8 cellular contexts compared by ENCODE assay signal in genomic region chr17:67824735-67825626, GRCh38. TPM values are rescaled to one million over a fixed set of nuclear protein-coding genes. Genes with fewer than 3 reads are reported as not detected.
DNase-seq lines count a peak whose midpoint lies in the region; ATAC-seq lines count a peak whose summit lies in the region.

Gene BPTF (plus strand): TSS chr17:67825503. CDS start chr17:67825725, 222 bp downstream.

- H2BK120ac ChIP-seq in mesendoderm (ENCODE audit: low read depth, low read length) = peak within 1 kb of the TSS; percentile 31

- H3K4me3 Mint-ChIP-seq in effector memory CD8-positive, alpha-beta T cell = peak within 1 kb of the TSS; percentile 91 to 93

- peak within 1 kb of the TSS; percentile 90 for H3K27ac ChIP-seq in mesendoderm (ENCODE audit: low read depth, low read length)

- peak within 1 kb of the TSS; percentile 77 for H4K8ac ChIP-seq in mesendoderm (ENCODE audit: low read depth, low read length)

- H4K5ac ChIP-seq in mesendoderm (ENCODE audit: low read length) = no peak within 1 kb of the TSS

- H3K36me3 ChIP-seq in mesendoderm (ENCODE audit: control insufficient read depth, insufficient read depth, low read length) = no peaks in the 10 kb centered on the region

- H3K56ac ChIP-seq in mesendoderm (ENCODE audit: low read length) = peak within 1 kb of the TSS; percentile 100

- peaks cover 25% of the 10 kb centered on the region for H3K79me2 ChIP-seq in mesendoderm (ENCODE audit: control insufficient read depth, insufficient read depth, low read length)

- peak within 1 kb of the TSS; percentile 99 for H3K9ac ChIP-seq in mesendoderm (ENCODE audit: low read length)

- peak within 1 kb of the TSS; percentile 99 for H2BK5ac ChIP-seq in mesendoderm (ENCODE audit: low read length)

- no CpG with 5 or more reads among the region's 88 CpGs for WGBS in mesendoderm (ENCODE audit: extremely low coverage, insufficient coverage, low lambda C conversion rate)

- H3K27ac Mint-ChIP-seq in effector memory CD8-positive, alpha-beta T cell = peak within 1 kb of the TSS; percentile 93 to 96

- no peaks in the 10 kb centered on the region for H3K4me1 ChIP-seq in mesendoderm (ENCODE audit: control insufficient read depth, low read depth, low read length)

- no peak within 1 kb of the TSS for H3K23ac ChIP-seq in mesendoderm (ENCODE audit: low read length)

- POLR2A ChIA-PET in activated CD8-positive, alpha-beta memory T cell treated with anti-CD3 and anti-CD28 coated beads for 36 hours (lab: Charles Lee) = no interaction called here

- peak within 1 kb of the TSS; percentile 100 for H3K4me3 ChIP-seq in mesendoderm (ENCODE audit: low read length)

- peak within 1 kb of the TSS; percentile 97 for H3K18ac ChIP-seq in mesendoderm (ENCODE audit: low read length)

- CTCF ChIA-PET in activated CD8-positive, alpha-beta memory T cell treated with anti-CD3 and anti-CD28 coated beads for 36 hours (lab: Charles Lee) = interaction anchor here (0.7 to 2.1 kb wide), 6 partner anchors 10 to 450 kb away, joined by 3 to 8 read pairs (median 4); partner anchors contain the start of gene NOL11

- H3K9me3 Mint-ChIP-seq in effector memory CD8-positive, alpha-beta T cell = no peaks in the 10 kb centered on the region

- DNase-seq in COLO668 (lab: John Stamatoyannopoulos, UW; ENCODE audit: unreplicated experiment) (peak; percentile 86), HS-27A (ENCODE audit: low read depth) (peak; percentile 43), mesendoderm (peak; percentile 93)
- peak; percentile 88 for DNase-seq in NK-92 treated with Interleukin-12 subunit alpha and Interleukin-12 subunit beta, amount 100 ng/mL, for 24 hours (lab: John Stamatoyannopoulos, UW)
- DNase-seq in effector memory CD8-positive, alpha-beta T cell = peak; percentile 87 to 91 (median 88)
- DNase-seq in stimulated activated CD8-positive, alpha-beta memory T cell treated with anti-CD3 and anti-CD28 coated beads, Interleukin-15, amount 100 ng/mL, for 1 hour (ENCODE audit: low read depth) = peak; percentile 77

- no peak within 1 kb of the TSS for H2BK15ac ChIP-seq in mesendoderm (replicated peaks; ENCODE audit: low read depth)

- H3K4ac ChIP-seq in mesendoderm (ENCODE audit: low read depth, low read length) = no peak within 1 kb of the TSS

- peaks cover 10 to 22% of the 10 kb centered on the region in 2 donors for H3K4me1 Mint-ChIP-seq in effector memory CD8-positive, alpha-beta T cell (ENCODE audit: low read depth in 2 of 2)

- no peaks in the 10 kb centered on the region for H3K27me3 ChIP-seq in mesendoderm (ENCODE audit: insufficient read depth, low read length, poor library complexity)

- H3K79me1 ChIP-seq in mesendoderm (ENCODE audit: low read length) = no peaks in the 10 kb centered on the region

- H3K4me2 ChIP-seq in mesendoderm (ENCODE audit: low read length) = peak within 1 kb of the TSS; percentile 87

- H3K36me3 Mint-ChIP-seq in effector memory CD8-positive, alpha-beta T cell (ENCODE audit: insufficient read depth) = peaks cover 27% of the 10 kb centered on the region

- peak; percentile 83 for ATAC-seq in GM19467 (IDR thresholded peaks at IDR 0.05; ENCODE audit: unreplicated experiment)
- ATAC-seq in effector memory CD8-positive, alpha-beta T cell (replicated peaks) = peak; percentile 81

- H2AK5ac ChIP-seq in mesendoderm (ENCODE audit: low read length) = peak within 1 kb of the TSS; percentile 94

- no peaks in the 10 kb centered on the region for H3K27me3 Mint-ChIP-seq in effector memory CD8-positive, alpha-beta T cell

RNA-seq across cellular contexts. Expression of gene BPTF, which starts in this region (rescaled TPM):
- 10 to 100 TPM; 74.2 to 78.7 TPM for total RNA-seq in activated CD8-positive, alpha-beta memory T cell treated with anti-CD3 and anti-CD28 coated beads for 36 hours
- polyA plus RNA-seq in mesendoderm (2013, experiment 1 of 2) = 94.5 TPM
- 93.8 TPM for polyA plus RNA-seq in mesendoderm (2013, experiment 2 of 2)

Comparison
In these comparisons a context has a peak if more than half of its experiments do, and no peak if none do; other contexts are left out.
1. Peak in every context shown above with its lines: DNase-seq, ATAC-seq, H3K4me3 ChIP-seq and H3K27ac ChIP-seq.
2. DNase-seq: peak in every context shown above with its lines; median percentile 93 in mesendoderm; 88 in NK-92 treated with Interleukin-12 subunit alpha and Interleukin-12 subunit beta, amount 100 ng/mL, for 24 hours; 88 in effector memory CD8-positive, alpha-beta T cell; 86 in COLO668; 77 in stimulated activated CD8-positive, alpha-beta memory T cell treated with anti-CD3 and anti-CD28 coated beads, Interleukin-15, amount 100 ng/mL, for 1 hour; 43 in HS-27A.